Comparison of ENCODE assay signal across 8 cellular contexts in the genomic region with DNA sequence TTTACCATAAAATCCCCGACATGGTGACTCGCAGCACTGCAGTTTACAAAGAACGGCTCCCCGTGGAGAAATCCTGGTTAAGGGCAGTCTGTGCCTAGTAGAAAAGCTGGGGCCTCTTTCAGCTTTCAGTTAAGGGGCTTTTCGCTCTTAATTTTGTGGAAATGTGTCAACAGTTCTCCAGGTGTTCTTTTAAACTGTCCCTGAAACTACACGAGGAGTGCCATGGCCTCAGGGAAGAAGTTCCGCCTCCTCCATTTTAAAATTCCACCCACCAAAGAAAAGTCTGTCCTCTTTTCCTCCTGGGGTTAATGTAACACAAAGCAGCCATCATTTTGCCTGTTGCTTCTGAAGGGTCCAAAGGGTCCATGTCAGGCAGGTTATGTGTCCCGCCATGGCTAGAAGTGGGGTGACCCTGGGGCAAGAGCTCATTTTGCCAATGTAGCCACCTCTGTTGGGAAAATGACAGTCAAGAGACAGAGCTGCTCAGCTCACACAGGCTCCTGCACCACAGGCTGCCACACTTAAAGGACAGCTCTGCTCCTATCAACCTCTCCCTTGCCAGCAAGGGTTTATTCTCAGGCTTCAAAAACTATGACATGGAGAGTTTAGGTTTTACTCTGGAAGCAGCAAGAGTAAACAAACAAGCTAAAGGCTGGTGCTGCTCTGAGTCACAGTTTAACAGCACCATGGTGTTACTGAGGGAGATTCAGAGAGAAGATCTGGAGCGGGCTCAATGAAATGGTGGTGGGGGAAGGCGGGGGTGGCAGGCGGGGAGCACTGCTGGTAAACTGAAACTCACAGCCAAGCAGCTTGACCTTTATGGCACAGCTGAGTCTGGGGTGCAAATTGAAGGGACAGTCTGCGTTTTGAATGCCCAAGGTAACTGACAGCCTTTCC. TPM values are rescaled to one million over a fixed set of nuclear protein-coding genes. Genes with fewer than 3 reads are reported as not detected.
DNase-seq lines count a peak whose midpoint lies in the region; ATAC-seq, FAIRE-seq and TF ChIP-seq lines count a peak whose summit lies in the region.

No MANE protein-coding gene starts in this region.

- peak overlapping the region; percentile 49 for H3K4me2 ChIP-seq in keratinocyte (ENCODE audit: control insufficient read depth, extremely low read depth, insufficient read depth, low read depth, low read length)

- intact Hi-C loops in activated T-helper 1 cell treated with anti-CD3 and anti-CD28 coated beads, Interleukin-12 subunit alpha, Interleukin-12 subunit beta, Interleukin-2, Interleukin-4 antibody, amounts not matched to agents 30 ng/mL and 10 ng/mL and 1 ng/mL, durations not matched to agents 14 hours and 24 hours and 36 hours (cut with micrococcal nuclease): loop anchor here (10.0 kb wide), 1 partner anchor 347 kb away; a partner anchor contains a TSS
- intact Hi-C loops in uterus (cut with DNase I; ENCODE audit: low total_unique reads): no loop called here

- peaks cover 44% of the 10 kb centered on the region for H3K27me3 Mint-ChIP-seq in activated T-helper 1 cell treated with anti-CD3 and anti-CD28 coated beads, Interleukin-12 subunit alpha, Interleukin-12 subunit beta, Interleukin-2, Interleukin-4 antibody, amounts not matched to agents 30 ng/mL and 10 ng/mL and 1 ng/mL, durations not matched to agents 14 hours and 24 hours and 36 hours (ENCODE audit: insufficient read depth)

- H3K4me3 Mint-ChIP-seq in activated T-helper 1 cell treated with anti-CD3 and anti-CD28 coated beads, Interleukin-12 subunit alpha, Interleukin-12 subunit beta, Interleukin-2, Interleukin-4 antibody, amounts not matched to agents 30 ng/mL and 10 ng/mL and 1 ng/mL, durations not matched to agents 14 hours and 24 hours and 36 hours: peak overlapping the region; percentile 11

- H3K36me3 Mint-ChIP-seq in activated T-helper 1 cell treated with anti-CD3 and anti-CD28 coated beads, Interleukin-12 subunit alpha, Interleukin-12 subunit beta, Interleukin-2, Interleukin-4 antibody, amounts not matched to agents 30 ng/mL and 10 ng/mL and 1 ng/mL, durations not matched to agents 14 hours and 24 hours and 36 hours (ENCODE audit: low read depth): no peaks in the 10 kb centered on the region

- in situ Hi-C loops in HAP-1 (cut with MboI; ENCODE audit: low sequenced_read_pairs): no loop called here

- H3K4me1 ChIP-seq in HAP-1 (peaks cover 32% of the 10 kb centered on the region), keratinocyte (ENCODE audit: control insufficient read depth, extremely low read depth, insufficient read depth, low read length) (peaks cover 20% of the 10 kb centered on the region), uterus (no peaks in the 10 kb centered on the region)

- no peaks in the 10 kb centered on the region; the same call in 1 of the 2 replicates for H3K9me3 ChIP-seq in HAP-1
- H3K9me3 ChIP-seq in keratinocyte (ENCODE audit: control insufficient read depth, low read depth, low read length): no peaks in the 10 kb centered on the region
- no peaks in the 10 kb centered on the region for H3K9me3 ChIP-seq in uterus

- H3K27me3 ChIP-seq in HAP-1 (ENCODE audit: low read depth) (peaks cover 12% of the 10 kb centered on the region), keratinocyte (ENCODE audit: control insufficient read depth, extremely low read depth, insufficient read depth, low read length) (peaks cover 7% of the 10 kb centered on the region), uterus (no peaks in the 10 kb centered on the region)

- no peak overlapping the region for H3K27ac Mint-ChIP-seq in activated T-helper 1 cell treated with anti-CD3 and anti-CD28 coated beads, Interleukin-12 subunit alpha, Interleukin-12 subunit beta, Interleukin-2, Interleukin-4 antibody, amounts not matched to agents 30 ng/mL and 10 ng/mL and 1 ng/mL, durations not matched to agents 14 hours and 24 hours and 36 hours

- 0 out of 2 replicates have a peak overlapping the region, but pooled peaks have one; percentile 22 for H3K27ac ChIP-seq in 22Rv1
- H3K27ac ChIP-seq in keratinocyte (ENCODE audit: control insufficient read depth, insufficient read depth, low read length): peak overlapping the region; percentile 48
- H3K27ac ChIP-seq in uterus: peak overlapping the region; percentile 78 to 80

- peak overlapping the region; percentile 28 for H3K9ac ChIP-seq in keratinocyte (ENCODE audit: control insufficient read depth, extremely low read depth, insufficient read depth, low read length)

- H3K9me3 Mint-ChIP-seq in activated T-helper 1 cell treated with anti-CD3 and anti-CD28 coated beads, Interleukin-12 subunit alpha, Interleukin-12 subunit beta, Interleukin-2, Interleukin-4 antibody, amounts not matched to agents 30 ng/mL and 10 ng/mL and 1 ng/mL, durations not matched to agents 14 hours and 24 hours and 36 hours: no peaks in the 10 kb centered on the region

- TF ChIP-seq POLR2A in uterus (IDR thresholded peaks at IDR 0.05): no peak

- H4K20me1 ChIP-seq in keratinocyte (ENCODE audit: control insufficient read depth, extremely low read depth, insufficient read depth, low read length): no peaks in the 10 kb centered on the region

- H3K36me3 ChIP-seq in HAP-1 (replicated peaks) (no peaks in the 10 kb centered on the region), keratinocyte (ENCODE audit: control insufficient read depth in 2 of 2, extremely low read depth in 1 of 2, insufficient read depth in 2 of 2, low read length in 2 of 2) (no peaks in the 10 kb centered on the region), uterus (no peaks in the 10 kb centered on the region)

- peaks cover 13% of the 10 kb centered on the region for H3K4me1 Mint-ChIP-seq in activated T-helper 1 cell treated with anti-CD3 and anti-CD28 coated beads, Interleukin-12 subunit alpha, Interleukin-12 subunit beta, Interleukin-2, Interleukin-4 antibody, amounts not matched to agents 30 ng/mL and 10 ng/mL and 1 ng/mL, durations not matched to agents 14 hours and 24 hours and 36 hours (ENCODE audit: low read depth)

- DNase-seq in HAP-1 (ENCODE audit: low spot score in 2 of 2): no peak
- DNase-seq in activated T-helper 1 cell treated with anti-CD3 and anti-CD28 coated beads, Interleukin-12 subunit alpha, Interleukin-12 subunit beta, Interleukin-2, Interleukin-4 antibody, amounts not matched to agents 30 ng/mL and 10 ng/mL and 1 ng/mL, durations not matched to agents 14 hours and 24 hours and 36 hours (ENCODE audit: low spot score): no peak
- DNase-seq in keratinocyte (ENCODE audit: low read depth, low spot score): no peak
- DNase-seq in uterus: no peak
- DNase-seq in HT-29 (ENCODE audit: low spot score): no peak

- no peak for TF ChIP-seq CTCF in 22Rv1 (IDR thresholded peaks at IDR 0.05)
- no peak for TF ChIP-seq CTCF in keratinocyte (optimal IDR thresholded peaks at IDR 0.05 in 1 of 3, IDR thresholded peaks at IDR 0.05 in 1 of 3, conservative IDR thresholded peaks at IDR 0.05 in 1 of 3; ENCODE audit: extremely low read depth in 1 of 3, insufficient read depth in 2 of 3, low read length in 3 of 3)
- TF ChIP-seq CTCF in uterus (IDR thresholded peaks at IDR 0.05): no peak

- dilution Hi-C loops in keratinocyte (cut with MboI; ENCODE audit: extremely low pct_ligation_motif_present, low sequenced_read_pairs): no loop called here

- H3K9me1 ChIP-seq in keratinocyte (ENCODE audit: control insufficient read depth, extremely low read depth, insufficient read depth, low read length): no peaks in the 10 kb centered on the region

- H3K4me3 ChIP-seq in HAP-1: 0 out of 2 replicates have a peak overlapping the region, but pooled peaks have one; percentile 6
- H3K4me3 ChIP-seq in keratinocyte (ENCODE audit: control insufficient read depth in 2 of 3, extremely low read depth in 1 of 3, insufficient read depth in 2 of 3, low read depth in 1 of 3, low read length in 3 of 3): peak overlapping the region in 2 of 3 experiments; percentile 0 to 39
- H3K4me3 ChIP-seq in uterus: peak overlapping the region; percentile 4 to 70

- H2AFZ ChIP-seq in keratinocyte (ENCODE audit: control insufficient read depth, low read length): peak overlapping the region; percentile 57

- ATAC-seq in HG02840 (IDR thresholded peaks at IDR 0.05; ENCODE audit: low FRiP score, unreplicated experiment): no peak
- no peak for ATAC-seq in HG03439 (IDR thresholded peaks at IDR 0.05; ENCODE audit: unreplicated experiment)

- no peak for FAIRE-seq in keratinocyte (lab: Jason Lieb, UNC)

- H3K79me2 ChIP-seq in keratinocyte (ENCODE audit: control insufficient read depth, insufficient read depth, low read length): no peaks in the 10 kb centered on the region

RNA-seq across cellular contexts. Expression of a gene that starts 3.2 kb away (rescaled TPM):
- 2.2 and 2.4 TPM in 2 replicates for total RNA-seq in activated T-helper 1 cell treated with anti-CD3 and anti-CD28 coated beads, Interleukin-12 subunit alpha, Interleukin-12 subunit beta, Interleukin-2, Interleukin-4 antibody, amounts not matched to agents 30 ng/mL and 10 ng/mL and 1 ng/mL, durations not matched to agents 14 hours and 24 hours and 36 hours
- 1.2 to 2.2 TPM (median 1.5 TPM) in 3 replicates for polyA plus RNA-seq in keratinocyte
- polyA plus RNA-seq in keratinocyte (2011; ENCODE audit: low read depth): 3.4 TPM
- polyA plus RNA-seq in keratinocyte (2011; cell fraction: cytosol; rRNA removed): 0.81 and 2.2 TPM in 2 replicates
- polyA plus RNA-seq in keratinocyte (2011; cell fraction: nucleus; rRNA removed): 10.4 and 15.0 TPM in 2 replicates
- 2.2 and 6.7 TPM in 2 replicates for polyA plus RNA-seq in keratinocyte (2012; ENCODE audit: low replicate concordance)
- polyA minus RNA-seq in keratinocyte: 1.5 to 2.4 TPM (median 1.9 TPM) in 3 replicates
- polyA minus RNA-seq in keratinocyte (2011; cell fraction: cytosol; rRNA and poly(A)+ RNA removed): 2.9 TPM
- 4.9 and 5.8 TPM in 2 replicates for polyA minus RNA-seq in keratinocyte (2011; cell fraction: nucleus; rRNA and poly(A)+ RNA removed)
- 10 to 100 TPM in 2 of 4 donors, 1 to 10 TPM in 2; 4.0 to 32.3 (median 20.2) TPM for total RNA-seq in uterus
- total RNA-seq in HT-29 (2014; rRNA removed; shearing (Covaris generic)): 0.61 and 0.78 TPM in 2 replicates

Comparison
In these comparisons a context has a peak if more than half of its experiments do, and no peak if none do; other contexts are left out.
1. H3K27ac ChIP-seq: peak in every context shown above with its lines; median percentile 79 in uterus; 48 in keratinocyte; 22 in 22Rv1.